21 cellular contexts compared by ENCODE assay signal in genomic region chr4:152021788-152022438, GRCh38.
A peak's percentile ranks its signal among the peaks of the same experiment; 100 is the strongest.
DNase-seq lines count a peak whose midpoint lies in the region; ATAC-seq and TF ChIP-seq lines count a peak whose summit lies in the region.
"Had no signal": no experiment of that assay in that cellular context is flagged by ENCODE, and none has a peak within 500 bp of the region (broad histone marks: within the 10 kb centered on the region; RNA-seq: fewer than 3 reads in every experiment).

No MANE protein-coding gene starts in this region.

- H3K27ac Mint-ChIP-seq in osteocyte (ENCODE audit: unreplicated experiment) = no peak overlapping the region
- H3K27ac Mint-ChIP-seq: activated CD4-positive, alpha-beta memory T cell treated with anti-CD3 and anti-CD28 coated beads, Interleukin-2, amount 10 ng/mL, durations not matched to agents 7 days and 5 days; nephron progenitor cell had no signal

- H3K27ac ChIP-seq in right cardiac atrium (ENCODE audit: low read length) (peak overlapping the region; percentile 14), substantia nigra (ENCODE audit: low read depth, low read length, poor library complexity, severe bottlenecking) (peak overlapping the region; percentile 71)
- H3K27ac ChIP-seq: 22Rv1, GM23248, transverse colon had no signal

- H3K9me3 Mint-ChIP-seq in osteocyte (ENCODE audit: unreplicated experiment) = no peaks in the 10 kb centered on the region
- H3K9me3 Mint-ChIP-seq: activated CD4-positive, alpha-beta memory T cell treated with anti-CD3 and anti-CD28 coated beads, Interleukin-2, amount 10 ng/mL, durations not matched to agents 7 days and 5 days; nephron progenitor cell had no signal

- no peaks in the 10 kb centered on the region for H3K4me1 ChIP-seq in right cardiac atrium (ENCODE audit: control insufficient read depth, insufficient read depth, low read length)
- H3K4me1 ChIP-seq: transverse colon had no signal

- no peak for TF ChIP-seq CTCF in osteocyte (IDR thresholded peaks at IDR 0.05)

- no peak overlapping the region for H3K4me3 Mint-ChIP-seq in osteocyte (ENCODE audit: unreplicated experiment)
- H3K4me3 Mint-ChIP-seq: activated CD4-positive, alpha-beta memory T cell treated with anti-CD3 and anti-CD28 coated beads, Interleukin-2, amount 10 ng/mL, durations not matched to agents 7 days and 5 days; nephron progenitor cell had no signal

- intact Hi-C loops in right cardiac atrium (cut with DNase I) = no loop called here

- no peaks in the 10 kb centered on the region for H3K4me1 Mint-ChIP-seq in osteocyte (ENCODE audit: unreplicated experiment)

- no peak overlapping the region for H3K4me3 ChIP-seq in right cardiac atrium (ENCODE audit: low read length)
- H3K4me3 ChIP-seq: GM23248, transverse colon had no signal

- no peaks in the 10 kb centered on the region for H3K27me3 ChIP-seq in right cardiac atrium (ENCODE audit: control insufficient read depth, insufficient read depth)
- H3K27me3 ChIP-seq: transverse colon had no signal

- peak; percentile 72 to 88 for ATAC-seq in right cardiac atrium
- no peak for ATAC-seq in HG02852 (IDR thresholded peaks at IDR 0.05; ENCODE audit: unreplicated experiment)
- ATAC-seq in GM19455 (IDR thresholded peaks at IDR 0.05; ENCODE audit: unreplicated experiment) = no peak
- ATAC-seq: Panc1 had no signal

- no peaks in the 10 kb centered on the region for H3K36me3 Mint-ChIP-seq in osteocyte (ENCODE audit: unreplicated experiment)

- H3K9me3 ChIP-seq in right cardiac atrium (ENCODE audit: control insufficient read depth, low read length) = no peaks in the 10 kb centered on the region
- H3K9me3 ChIP-seq: transverse colon had no signal

- DNase-seq in NCI-H1417 (lab: John Stamatoyannopoulos, UW) = peak in 2 of 3 experiments; percentile 6 to 45
- DNase-seq in NCI-H1417 treated with DMSO at 0.1 percent for 48 hours (lab: John Stamatoyannopoulos, UW) = no peak
- DNase-seq in cerebellar cortex (ENCODE audit: low spot score) = peak; percentile 45
- DNase-seq in right cardiac atrium = peak; percentile 31 to 85 (median 84)
- peak; percentile 24 to 98 (median 91) for DNase-seq in substantia nigra (lab: John Stamatoyannopoulos, UW)
- no peak for DNase-seq in osteocyte (ENCODE audit: extremely low spot score, unreplicated experiment)
- DNase-seq: activated CD4-positive, alpha-beta memory T cell treated with anti-CD3 and anti-CD28 coated beads, Interleukin-2, amount 10 ng/mL, durations not matched to agents 7 days and 5 days; activated naive CD4-positive, alpha-beta T cell; amniotic stem cell; GM23248; kidney glomerular epithelial cell; NCI-H1092 treated with DMSO at 0.1 percent for 48 hours; NCI-H2171; NCI-H774; nephron progenitor cell; stimulated activated CD4-positive, alpha-beta T cell treated with anti-CD3 and anti-CD28 coated beads, Interleukin-15, amount 100 ng/mL, for 24 hours; transverse colon had no signal

- peaks cover 20% of the 10 kb centered on the region for H3K27me3 Mint-ChIP-seq in osteocyte (ENCODE audit: unreplicated experiment)
- H3K27me3 Mint-ChIP-seq: activated CD4-positive, alpha-beta memory T cell treated with anti-CD3 and anti-CD28 coated beads, Interleukin-2, amount 10 ng/mL, durations not matched to agents 7 days and 5 days had no signal

- 57% methylated on average over 6 of the region's 6 CpGs for WGBS in right cardiac atrium

Comparison
In these comparisons a context has a peak if more than half of its experiments do, and no peak if none do; other contexts are left out.
1. DNase-seq: peak in NCI-H1417 (2 of 3), cerebellar cortex (single experiment), right cardiac atrium (3 of 3) and substantia nigra (49 of 49); none in NCI-H1417 treated with DMSO at 0.1 percent for 48 hours (single experiment) and osteocyte (single experiment).
2. ATAC-seq: peak in right cardiac atrium (2 of 2); none in HG02852 (single experiment) and GM19455 (single experiment).